Comparison of ENCODE assay signal across 24 cellular contexts in the genomic region with DNA sequence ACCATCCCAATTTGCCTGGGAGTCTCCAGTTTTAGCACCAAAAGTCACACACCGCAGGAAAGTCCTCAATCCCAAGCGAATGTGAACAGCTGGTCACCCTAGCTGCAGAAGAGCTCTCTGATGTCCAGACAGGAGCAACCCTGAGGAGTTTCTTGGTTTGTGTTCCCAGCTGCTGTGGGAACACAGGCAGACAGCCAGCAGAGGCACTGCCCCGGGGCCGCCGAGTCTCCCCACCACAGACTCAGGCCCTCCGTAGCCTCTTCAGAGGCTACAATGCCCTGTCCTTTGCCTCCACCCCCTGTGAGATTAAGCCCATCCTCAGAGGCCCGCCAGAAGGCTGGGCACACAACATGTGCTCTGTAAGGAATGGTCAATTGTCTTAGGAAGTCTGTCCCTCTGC.
"Had no signal": no experiment of that assay in that cellular context is flagged by ENCODE, and none has a peak within 500 bp of the region (broad histone marks: within the 10 kb centered on the region; RNA-seq: fewer than 3 reads in every experiment).

No MANE protein-coding gene starts in this region.

- DNase-seq: colonic mucosa; dermis blood vessel endothelial cell; effector memory CD4-positive, alpha-beta T cell; erythroblast; esophagus squamous epithelium; foreskin melanocyte; glutamatergic neuron; heart right ventricle; hypothalamus; kidney; mesenchymal stem cell; mucosa of descending colon; naive thymus-derived CD4-positive, alpha-beta T cell; nucleus accumbens; stimulated activated CD4-positive, alpha-beta T cell treated with anti-CD3 and anti-CD28 coated beads, Interleukin-2, amount 100 ng/mL, for 24 hours; stimulated activated CD4-positive, alpha-beta T cell treated with anti-CD3 and anti-CD28 coated beads, Interleukin-4, amount 100 ng/mL, for 24 hours; stimulated activated naive CD4-positive, alpha-beta T cell treated with Interleukin-2 at 50 U/mL for 16 hours; stomach; thyroid gland had no signal

- H3K27me3 ChIP-seq: colonic mucosa, esophagus squamous epithelium, heart right ventricle, neural progenitor cell, right atrium auricular region, stomach, thyroid gland had no signal

- H3K4me3 ChIP-seq: colonic mucosa, esophagus squamous epithelium, heart right ventricle, mucosa of descending colon, neural progenitor cell, prostate gland, right atrium auricular region, stomach, thyroid gland had no signal

- H3K9me3 ChIP-seq: colonic mucosa, esophagus squamous epithelium, heart right ventricle, mucosa of descending colon, prostate gland, right atrium auricular region, stomach, thyroid gland had no signal

- ATAC-seq: heart right ventricle; left lobe of liver; mucosa of descending colon; naive thymus-derived CD4-positive, alpha-beta T cell; sciatic nerve had no signal

- H3K27ac ChIP-seq: colonic mucosa, esophagus squamous epithelium, heart right ventricle, neural progenitor cell, prostate gland, right atrium auricular region, stomach, thyroid gland had no signal

- H2AFZ ChIP-seq: neural progenitor cell had no signal

- H3K4me2 ChIP-seq: neural progenitor cell had no signal

- H3K36me3 ChIP-seq: colonic mucosa, esophagus squamous epithelium, heart right ventricle, neural progenitor cell, prostate gland, right atrium auricular region, stomach, thyroid gland had no signal

- H3K9ac ChIP-seq: neural progenitor cell had no signal

- H3K4me1 ChIP-seq: colonic mucosa, neural progenitor cell, prostate gland, stomach, thyroid gland had no signal
